In genomic region chr3:45838466-45838865, GRCh38 we compare ENCODE assay signal across 22 cellular contexts. TPM values are rescaled to one million over a fixed set of nuclear protein-coding genes. Genes with fewer than 3 reads are reported as not detected.
DNase-seq lines count a peak whose midpoint lies in the region; ATAC-seq and TF ChIP-seq lines count a peak whose summit lies in the region.
"Had no signal": no experiment of that assay in that cellular context is flagged by ENCODE, and none has a peak within 500 bp of the region (broad histone marks: within the 10 kb centered on the region; RNA-seq: fewer than 3 reads in every experiment).

No MANE protein-coding gene starts in this region.

- CTCF ChIA-PET in activated CD4-positive, alpha-beta T cell treated with anti-CD3 and anti-CD28 coated beads, Interleukin-2, amount 10 ng/mL, durations not matched to agents 7 days and 5 days (lab: Charles Lee) = interaction anchor here (1.0 kb wide), 1 partner anchor 35 kb away, joined by 3 read pairs; no protein-coding TSS in a partner anchor
- CTCF ChIA-PET in activated CD4-positive, alpha-beta T cell treated with anti-CD3 and anti-CD28 coated beads for 36 hours (lab: Charles Lee) = interaction anchor here (1.0 kb wide), 1 partner anchor 241 kb away, joined by 3 read pairs; no protein-coding TSS in a partner anchor

- H3K9me3 Mint-ChIP-seq in activated CD4-positive, alpha-beta T cell treated with anti-CD3 and anti-CD28 coated beads, Interleukin-2, amount 10 ng/mL, durations not matched to agents 7 days and 5 days = no peaks in the 10 kb centered on the region
- H3K9me3 Mint-ChIP-seq in activated CD4-positive, alpha-beta T cell treated with anti-CD3 and anti-CD28 coated beads for 36 hours (ENCODE audit: low read depth) = no peaks in the 10 kb centered on the region
- H3K9me3 Mint-ChIP-seq in neural crest cell = no peaks in the 10 kb centered on the region
- H3K9me3 Mint-ChIP-seq: CD4-positive, alpha-beta T cell; CD8-positive, alpha-beta memory T cell had no signal

- no peak for TF ChIP-seq CTCF in neural crest cell (conservative IDR thresholded peaks at IDR 0.05)

- ATAC-seq in activated CD4-positive, alpha-beta T cell treated with anti-CD3 and anti-CD28 coated beads for 36 hours = no peak
- ATAC-seq in left lobe of liver (peak; percentile 72), GM19467 (IDR thresholded peaks at IDR 0.05; ENCODE audit: unreplicated experiment) (no peak)
- ATAC-seq: A549 had no signal

- intact Hi-C loops in activated CD4-positive, alpha-beta T cell treated with anti-CD3 and anti-CD28 coated beads for 36 hours (cut with DNase I, micrococcal nuclease) = no loop called here

- POLR2A ChIA-PET in activated CD4-positive, alpha-beta T cell treated with anti-CD3 and anti-CD28 coated beads, Interleukin-2, amount 10 ng/mL, durations not matched to agents 7 days and 5 days (lab: Charles Lee) = no interaction called here
- POLR2A ChIA-PET in activated CD4-positive, alpha-beta T cell treated with anti-CD3 and anti-CD28 coated beads for 36 hours (lab: Charles Lee) = interaction anchor here (0.6 kb wide), 1 partner anchor 51 kb away, joined by 3 read pairs; no protein-coding TSS in a partner anchor

- peak overlapping the region; percentile 15 for H3K27ac Mint-ChIP-seq in activated CD4-positive, alpha-beta T cell treated with anti-CD3 and anti-CD28 coated beads, Interleukin-2, amount 10 ng/mL, durations not matched to agents 7 days and 5 days
- H3K27ac Mint-ChIP-seq in activated CD4-positive, alpha-beta T cell treated with anti-CD3 and anti-CD28 coated beads for 36 hours = no peak overlapping the region
- no peak overlapping the region for H3K27ac Mint-ChIP-seq in neural crest cell (ENCODE audit: unreplicated experiment)
- H3K27ac Mint-ChIP-seq: CD4-positive, alpha-beta T cell; CD8-positive, alpha-beta memory T cell had no signal

- no peak for DNase-seq in activated CD4-positive, alpha-beta T cell treated with anti-CD3 and anti-CD28 coated beads, Interleukin-2, amount 10 ng/mL, durations not matched to agents 7 days and 5 days
- no peak for DNase-seq in activated CD4-positive, alpha-beta T cell treated with anti-CD3 and anti-CD28 coated beads for 36 hours
- DNase-seq in left lobe of liver (ENCODE audit: low spot score) (no peak), neural crest cell (ENCODE audit: low read depth, low spot score) (no peak), NCI-H1048 (lab: John Stamatoyannopoulos, UW) (no peak)
- DNase-seq: 8988T; ACHN; AML-193; BE2C; CD4-positive, alpha-beta T cell; CD8-positive, alpha-beta memory T cell; DMS 273 treated with DMSO at 0.1 percent for 48 hours; DMS79; GF-D8; GM23248; H7; HCEC 1CT had no signal

- no peaks in the 10 kb centered on the region for H3K36me3 Mint-ChIP-seq in activated CD4-positive, alpha-beta T cell treated with anti-CD3 and anti-CD28 coated beads, Interleukin-2, amount 10 ng/mL, durations not matched to agents 7 days and 5 days (ENCODE audit: low read depth)
- H3K36me3 Mint-ChIP-seq in activated CD4-positive, alpha-beta T cell treated with anti-CD3 and anti-CD28 coated beads for 36 hours (ENCODE audit: low read depth) = peaks cover 9% of the 10 kb centered on the region
- H3K36me3 Mint-ChIP-seq in neural crest cell (ENCODE audit: low read depth) = no peaks in the 10 kb centered on the region

- peaks cover 22% of the 10 kb centered on the region for H3K4me1 Mint-ChIP-seq in activated CD4-positive, alpha-beta T cell treated with anti-CD3 and anti-CD28 coated beads, Interleukin-2, amount 10 ng/mL, durations not matched to agents 7 days and 5 days
- H3K4me1 Mint-ChIP-seq in activated CD4-positive, alpha-beta T cell treated with anti-CD3 and anti-CD28 coated beads for 36 hours = peaks cover 14% of the 10 kb centered on the region
- peaks cover 8% of the 10 kb centered on the region for H3K4me1 Mint-ChIP-seq in neural crest cell

- H3K27me3 Mint-ChIP-seq in activated CD4-positive, alpha-beta T cell treated with anti-CD3 and anti-CD28 coated beads, Interleukin-2, amount 10 ng/mL, durations not matched to agents 7 days and 5 days = peaks cover 25% of the 10 kb centered on the region
- H3K27me3 Mint-ChIP-seq in activated CD4-positive, alpha-beta T cell treated with anti-CD3 and anti-CD28 coated beads for 36 hours = no peaks in the 10 kb centered on the region
- H3K27me3 Mint-ChIP-seq in neural crest cell (ENCODE audit: low read depth) = peaks cover 17% of the 10 kb centered on the region
- H3K27me3 Mint-ChIP-seq: CD4-positive, alpha-beta T cell had no signal

- H3K4me3 Mint-ChIP-seq in activated CD4-positive, alpha-beta T cell treated with anti-CD3 and anti-CD28 coated beads, Interleukin-2, amount 10 ng/mL, durations not matched to agents 7 days and 5 days = no peak overlapping the region
- H3K4me3 Mint-ChIP-seq in activated CD4-positive, alpha-beta T cell treated with anti-CD3 and anti-CD28 coated beads for 36 hours = no peak overlapping the region
- H3K4me3 Mint-ChIP-seq in neural crest cell = peak overlapping the region; percentile 8
- H3K4me3 Mint-ChIP-seq: CD4-positive, alpha-beta T cell; CD8-positive, alpha-beta memory T cell had no signal

RNA-seq across cellular contexts. Expression of gene LZTFL1, which starts 3.5 kb away (rescaled TPM):
- total RNA-seq in activated CD4-positive, alpha-beta T cell treated with anti-CD3 and anti-CD28 coated beads, Interleukin-2, amount 10 ng/mL, durations not matched to agents 7 days and 5 days = 1 to 10 TPM; 6.3 to 7.7 TPM
- 1 to 10 TPM; 4.5 to 6.6 TPM for total RNA-seq in activated CD4-positive, alpha-beta T cell treated with anti-CD3 and anti-CD28 coated beads for 36 hours
- total RNA-seq in left lobe of liver (7.7 TPM), neural crest cell (17.6 and 21.9 TPM in 2 replicates)

RNA-seq across cellular contexts. Expression of gene SLC6A20, which starts 42.1 kb away (rescaled TPM):
- total RNA-seq in activated CD4-positive, alpha-beta T cell treated with anti-CD3 and anti-CD28 coated beads, Interleukin-2, amount 10 ng/mL, durations not matched to agents 7 days and 5 days = not detected
- total RNA-seq in activated CD4-positive, alpha-beta T cell treated with anti-CD3 and anti-CD28 coated beads for 36 hours = not detected
- total RNA-seq in left lobe of liver (0.08 TPM), neural crest cell (not detected in 2 replicates)
- total RNA-seq: CD4-positive, alpha-beta T cell; CD8-positive, alpha-beta memory T cell; Daoy; GM23248; H1 had no signal

RNA-seq across cellular contexts. Expression of gene CCR9, which starts 47.9 kb away (rescaled TPM):
- under 1 TPM in 1 of 2 experiments, not detected in 1; 0.15 TPM for total RNA-seq in activated CD4-positive, alpha-beta T cell treated with anti-CD3 and anti-CD28 coated beads, Interleukin-2, amount 10 ng/mL, durations not matched to agents 7 days and 5 days
- total RNA-seq in activated CD4-positive, alpha-beta T cell treated with anti-CD3 and anti-CD28 coated beads for 36 hours = not detected
- total RNA-seq in left lobe of liver (0.15 TPM), neural crest cell (not detected in 2 replicates)
- total RNA-seq: Daoy, G401, GM23248, H1, H7 had no signal
